In genomic region chr19:54192972-54193371, GRCh38 we compare ENCODE assay signal across 16 cellular contexts. TPM values are rescaled to one million over a fixed set of nuclear protein-coding genes. Genes with fewer than 3 reads are reported as not detected.
DNase-seq lines count a peak whose midpoint lies in the region; ATAC-seq, FAIRE-seq and TF ChIP-seq lines count a peak whose summit lies in the region.
"Had no signal": no experiment of that assay in that cellular context is flagged by ENCODE, and none has a peak within 500 bp of the region (broad histone marks: within the 10 kb centered on the region; RNA-seq: fewer than 3 reads in every experiment).

No MANE protein-coding gene starts in this region.

- no peak overlapping the region for H3K27ac ChIP-seq in kidney (ENCODE audit: low read depth in 2 of 2, low read length in 2 of 2)
- H3K27ac ChIP-seq: Peyer's patch, psoas muscle had no signal

- peaks cover 13 to 15% of the 10 kb centered on the region in 2 donors for H3K4me1 ChIP-seq in kidney (ENCODE audit: control insufficient read depth in 1 of 2, insufficient read depth in 1 of 2, low read depth in 1 of 2, low read length in 2 of 2)

- no peak for FAIRE-seq in kidney (lab: Jason Lieb, UNC)
- FAIRE-seq: islet of Langerhans, K562 had no signal

- H3K9ac ChIP-seq in kidney (ENCODE audit: low read length in 2 of 2), result no peak overlapping the region

- H3K9me3 Mint-ChIP-seq in stimulated activated naive CD8-positive, alpha-beta T cell treated with anti-CD3 and anti-CD28 coated beads, Interleukin-15, Interleukin-2, amounts not matched to agents 100 ng/mL and 50 ng/mL, for 24 hours, result no peaks in the 10 kb centered on the region
- H3K9me3 Mint-ChIP-seq in activated B cell treated with CpG ODN at 0.5 μM for 24 hours (no peaks in the 10 kb centered on the region), type B pancreatic cell (no peaks in the 10 kb centered on the region)
- H3K9me3 Mint-ChIP-seq: activated naive CD4-positive, alpha-beta T cell treated with anti-CD3 and anti-CD28 coated beads, Interleukin-2, amount 50 U/mL, for 72 hours had no signal

- POLR2A ChIA-PET in activated B cell treated with CpG ODN at 0.5 μM for 24 hours (lab: Charles Lee), result interaction anchor here (0.7 to 7.7 kb wide), 2 partner anchors 7 to 256 kb away, joined by 3 to 244 read pairs; partner anchors contain the start of genes LENG8 and RPS9

- H3K4me1 Mint-ChIP-seq in stimulated activated naive CD8-positive, alpha-beta T cell treated with anti-CD3 and anti-CD28 coated beads, Interleukin-15, Interleukin-2, amounts not matched to agents 100 ng/mL and 50 ng/mL, for 24 hours (ENCODE audit: low read depth), result peaks cover 21% of the 10 kb centered on the region
- H3K4me1 Mint-ChIP-seq in activated B cell treated with CpG ODN at 0.5 μM for 24 hours (peaks cover 28% of the 10 kb centered on the region), type B pancreatic cell (ENCODE audit: unreplicated experiment) (no peaks in the 10 kb centered on the region)

- DNase-seq in stimulated activated naive CD8-positive, alpha-beta T cell treated with anti-CD3 and anti-CD28 coated beads, Interleukin-15, Interleukin-2, amounts not matched to agents 100 U/mL and 50 U/mL, for 24 hours, result no peak
- DNase-seq in activated B cell treated with CpG ODN at 0.5 μM for 24 hours, result no peak
- DNase-seq in kidney, result peak; percentile 78
- no peak for DNase-seq in type B pancreatic cell (ENCODE audit: extremely low spot score, unreplicated experiment)
- DNase-seq in NCI-H2107 (lab: John Stamatoyannopoulos, UW), result no peak
- DNase-seq in omental fat pad (ENCODE audit: low spot score), result no peak
- no peak for DNase-seq in mesenteric fat pad (ENCODE audit: low spot score)
- DNase-seq: activated CD4-positive, alpha-beta T cell treated with anti-CD3 and anti-CD28 coated beads for 48 hours; NCI-H524; Peyer's patch; psoas muscle had no signal

- TF ChIP-seq CTCF in activated B cell treated with CpG ODN at 0.5 μM for 24 hours (IDR thresholded peaks at IDR 0.05) (no peak), kidney (IDR thresholded peaks at IDR 0.05; ENCODE audit: borderline replicate concordance, extremely low read depth, insufficient read depth) (no peak), type B pancreatic cell (conservative IDR thresholded peaks at IDR 0.05) (no peak), omental fat pad (IDR thresholded peaks at IDR 0.05) (no peak)

- CTCF ChIA-PET in activated B cell treated with CpG ODN at 0.5 μM for 24 hours (lab: Charles Lee), result no interaction called here

- H3K9me3 ChIP-seq in kidney (ENCODE audit: control insufficient read depth in 1 of 2, low read length in 2 of 2), result no peaks in the 10 kb centered on the region
- H3K9me3 ChIP-seq: Peyer's patch, psoas muscle had no signal

- peak overlapping the region; percentile 39 for H3K4me3 Mint-ChIP-seq in stimulated activated naive CD8-positive, alpha-beta T cell treated with anti-CD3 and anti-CD28 coated beads, Interleukin-15, Interleukin-2, amounts not matched to agents 100 ng/mL and 50 ng/mL, for 24 hours
- peak overlapping the region; percentile 65 for H3K4me3 Mint-ChIP-seq in activated B cell treated with CpG ODN at 0.5 μM for 24 hours
- peak overlapping the region; percentile 58 for H3K4me3 Mint-ChIP-seq in type B pancreatic cell

- peak overlapping the region; percentile 84 for H3K27ac Mint-ChIP-seq in stimulated activated naive CD8-positive, alpha-beta T cell treated with anti-CD3 and anti-CD28 coated beads, Interleukin-15, Interleukin-2, amounts not matched to agents 100 ng/mL and 50 ng/mL, for 24 hours
- H3K27ac Mint-ChIP-seq in activated B cell treated with CpG ODN at 0.5 μM for 24 hours (no peak overlapping the region), type B pancreatic cell (peak overlapping the region; percentile 63)

- H3K4me3 ChIP-seq in kidney (ENCODE audit: low read length in 2 of 2), result no peak overlapping the region
- H3K4me3 ChIP-seq: Peyer's patch, psoas muscle had no signal

- no peak for ATAC-seq in stimulated activated naive CD8-positive, alpha-beta T cell treated with anti-CD3 and anti-CD28 coated beads, Interleukin-15, Interleukin-2, amounts not matched to agents 100 U/mL and 50 U/mL, for 24 hours
- ATAC-seq in activated B cell treated with CpG ODN at 0.5 μM for 24 hours (ENCODE audit: low read depth) (no peak), omental fat pad (ENCODE audit: low FRiP score) (no peak)
- ATAC-seq: activated naive CD4-positive, alpha-beta T cell treated with anti-CD3 and anti-CD28 coated beads, Interleukin-2, amount 50 U/mL, for 72 hours; K562; psoas muscle had no signal

- peaks cover 33% of the 10 kb centered on the region for H3K36me3 Mint-ChIP-seq in stimulated activated naive CD8-positive, alpha-beta T cell treated with anti-CD3 and anti-CD28 coated beads, Interleukin-15, Interleukin-2, amounts not matched to agents 100 ng/mL and 50 ng/mL, for 24 hours (ENCODE audit: low read depth)
- H3K36me3 Mint-ChIP-seq in activated B cell treated with CpG ODN at 0.5 μM for 24 hours (ENCODE audit: low read depth) (peaks cover 35% of the 10 kb centered on the region), type B pancreatic cell (peaks cover 5% of the 10 kb centered on the region)

- H3K27me3 Mint-ChIP-seq in stimulated activated naive CD8-positive, alpha-beta T cell treated with anti-CD3 and anti-CD28 coated beads, Interleukin-15, Interleukin-2, amounts not matched to agents 100 ng/mL and 50 ng/mL, for 24 hours, result no peaks in the 10 kb centered on the region
- no peaks in the 10 kb centered on the region for H3K27me3 Mint-ChIP-seq in activated B cell treated with CpG ODN at 0.5 μM for 24 hours
- no peaks in the 10 kb centered on the region for H3K27me3 Mint-ChIP-seq in type B pancreatic cell

- intact Hi-C loops in activated B cell treated with CpG ODN at 0.5 μM for 24 hours (cut with micrococcal nuclease), result no loop called here
- intact Hi-C loops in kidney (cut with DNase I), result no loop called here

- H3K36me3 ChIP-seq in kidney (ENCODE audit: control insufficient read depth in 1 of 2, insufficient read depth in 2 of 2, low read length in 2 of 2), result peaks cover 4 to 8% of the 10 kb centered on the region in 2 donors

RNA-seq across cellular contexts. Expression of gene TSEN34, which starts 1.9 kb away (rescaled TPM):
- total RNA-seq in activated B cell treated with CpG ODN at 0.5 μM for 24 hours, result 15.0 and 19.4 TPM in 2 replicates
- total RNA-seq in kidney, result 33.8 TPM
- polyA plus RNA-seq in kidney (ENCODE audit: insufficient read depth, low read depth, low replicate concordance), result 51.0 TPM
- 39.3 and 41.9 TPM in 2 replicates for total RNA-seq in type B pancreatic cell (ENCODE audit: low replicate concordance)
- 10 to 100 TPM; 36.1 to 49.3 (median 40.3) TPM for total RNA-seq in omental fat pad
- 24.6 TPM for total RNA-seq in mesenteric fat pad

RNA-seq across cellular contexts. Expression of gene MBOAT7, which starts 3.6 kb away (rescaled TPM):
- total RNA-seq in activated B cell treated with CpG ODN at 0.5 μM for 24 hours (15.2 and 21.4 TPM in 2 replicates), kidney (64.4 TPM), type B pancreatic cell (ENCODE audit: low replicate concordance) (73.3 and 86.7 TPM in 2 replicates), omental fat pad (10 to 100 TPM; 21.0 to 72.4 (median 32.7) TPM), mesenteric fat pad (40.9 TPM)
- 41.6 TPM for polyA plus RNA-seq in kidney (ENCODE audit: insufficient read depth, low read depth, low replicate concordance)

RNA-seq across cellular contexts. Expression of gene RPS9, which starts 7.7 kb away (rescaled TPM):
- total RNA-seq in activated B cell treated with CpG ODN at 0.5 μM for 24 hours, result 1,946 and 2,185 TPM in 2 replicates
- 1,209 TPM for total RNA-seq in kidney
- polyA plus RNA-seq in kidney (ENCODE audit: insufficient read depth, low read depth, low replicate concordance), result 2,020 TPM
- total RNA-seq in type B pancreatic cell (ENCODE audit: low replicate concordance), result 1,437 and 1,455 TPM in 2 replicates
- 1,000 to 10,000 TPM; 1,567 to 2,105 (median 1,838) TPM for total RNA-seq in omental fat pad
- 923 TPM for total RNA-seq in mesenteric fat pad

RNA-seq across cellular contexts. Expression of gene TMC4, which starts 20.0 kb away (rescaled TPM):
- total RNA-seq in activated B cell treated with CpG ODN at 0.5 μM for 24 hours (not detected in 2 replicates), kidney (98.9 TPM), type B pancreatic cell (ENCODE audit: low replicate concordance) (24.2 and 42.1 TPM in 2 replicates), omental fat pad (1 to 10 TPM in 3 of 4 donors, not detected in 1; 1.2 to 4.1 (median 1.6) TPM), mesenteric fat pad (1.6 TPM)
- polyA plus RNA-seq in kidney (ENCODE audit: insufficient read depth, low read depth, low replicate concordance), result 64.6 TPM
- total RNA-seq: activated naive CD4-positive, alpha-beta T cell treated with anti-CD3 and anti-CD28 coated beads, Interleukin-2, amount 50 U/mL, for 72 hours had no signal

RNA-seq across cellular contexts. Expression of gene LILRB3, which starts 29.8 kb away (rescaled TPM):
- total RNA-seq in activated B cell treated with CpG ODN at 0.5 μM for 24 hours (0.37 and 1.1 TPM in 2 replicates), kidney (10.0 TPM), type B pancreatic cell (ENCODE audit: low replicate concordance) (not detected in 2 replicates), omental fat pad (100 to 1,000 TPM in 1 of 4 donors, 10 to 100 TPM in 3; 11.7 to 135 (median 71.5) TPM), mesenteric fat pad (50.5 TPM)
- 1.4 TPM for polyA plus RNA-seq in kidney (ENCODE audit: insufficient read depth, low read depth, low replicate concordance)
- total RNA-seq: K562, temporal lobe had no signal
